Comparison of ENCODE assay signal across 8 cellular contexts in genomic region chr14:102316048-102316745, GRCh38. TPM values are rescaled to one million over a fixed set of nuclear protein-coding genes. Genes with fewer than 3 reads are reported as not detected.
DNase-seq lines count a peak whose midpoint lies in the region; ATAC-seq and TF ChIP-seq lines count a peak whose summit lies in the region.

No MANE protein-coding gene starts in this region.

- peak overlapping the region; percentile 52 for H3K9ac ChIP-seq in IMR-90 (ENCODE audit: low read depth, low read length)

- H3K27ac Mint-ChIP-seq in T-helper 2 cell treated with Interferon-gamma antibody and Interleukin-4, amounts not matched to agents 5 μg/mL and 100 μg/mL, for 36 hours = peak overlapping the region; percentile 90
- peak overlapping the region; percentile 95 for H3K27ac Mint-ChIP-seq in endothelial cell (ENCODE audit: unreplicated experiment)

- peak overlapping the region; percentile 80 for H3K14ac ChIP-seq in IMR-90 (replicated peaks; ENCODE audit: low read depth, low read length)

- H3K23ac ChIP-seq in IMR-90 (ENCODE audit: low read depth, low read length) = peak overlapping the region; percentile 58

- H2AK9ac ChIP-seq in IMR-90 (replicated peaks; ENCODE audit: low read depth, low read length, poor library complexity) = peak overlapping the region; percentile 74

- no TSS peak for BruUV-seq in IMR-90 (replicated peaks; lab: Mats Ljungman, UMichigan)

- 0 out of 3 replicates have a peak overlapping the region, but pooled peaks have one; percentile 62 for H2BK15ac ChIP-seq in IMR-90 (ENCODE audit: low read depth, low read length)

- peak overlapping the region; percentile 94 for H2AFZ ChIP-seq in IMR-90 (replicated peaks; ENCODE audit: low read length, poor library complexity)
- peak overlapping the region; percentile 91 for H2AFZ ChIP-seq in neuron (ENCODE audit: low read depth, low read length)

- H3K18ac ChIP-seq in IMR-90 (ENCODE audit: low read depth, low read length) = peak overlapping the region; percentile 67

- intact Hi-C loops in IMR-90 (cut with micrococcal nuclease) = no loop called here

- no peaks in the 10 kb centered on the region for H3K36me3 Mint-ChIP-seq in T-helper 2 cell treated with Interferon-gamma antibody and Interleukin-4, amounts not matched to agents 5 μg/mL and 100 μg/mL, for 36 hours (ENCODE audit: low read depth)
- peaks cover 7% of the 10 kb centered on the region for H3K36me3 Mint-ChIP-seq in endothelial cell (ENCODE audit: low read depth, unreplicated experiment)

- TF ChIP-seq RAD21 in IMR-90 (IDR thresholded peaks at IDR 0.05; ENCODE audit: low read length) = no peak

- no peaks in the 10 kb centered on the region for H4K20me1 ChIP-seq in IMR-90 (ENCODE audit: insufficient read depth, low read length)

- peaks cover 20% of the 10 kb centered on the region for H3K9me1 ChIP-seq in IMR-90 (ENCODE audit: insufficient read depth, low read length)

- DNase-seq in COLO668 (lab: John Stamatoyannopoulos, UW; ENCODE audit: unreplicated experiment) (peak; percentile 47), IMR-90 (peak; percentile 75), endothelial cell (ENCODE audit: low spot score) (peak; percentile 20), cerebellum (ENCODE audit: low spot score) (no peak)
- peak; percentile 39 for DNase-seq in T-helper 2 cell treated with Interferon-gamma antibody and Interleukin-4, amounts not matched to agents 5 μg/mL and 100 μg/mL, for 36 hours (ENCODE audit: low spot score)

- H3K4me1 ChIP-seq in IMR-90 (ENCODE audit: control insufficient read depth, insufficient read depth, low read length) = peaks cover 15% of the 10 kb centered on the region
- peaks cover 22% of the 10 kb centered on the region for H3K4me1 ChIP-seq in neuron (ENCODE audit: insufficient read depth, low read length)

- peak overlapping the region; percentile 49 for H3K27ac ChIP-seq in IMR-90 (ENCODE audit: insufficient read depth, low read length)

- ATAC-seq in IMR-90 (ENCODE audit: low read depth) = no peak
- ATAC-seq in GM19452 (IDR thresholded peaks at IDR 0.05; ENCODE audit: unreplicated experiment) = no peak
- no peak for ATAC-seq in GM18517 (IDR thresholded peaks at IDR 0.05; ENCODE audit: unreplicated experiment)

- TF ChIP-seq CTCF in IMR-90 (conservative IDR thresholded peaks at IDR 0.05; ENCODE audit: low read depth, low read length) (no peak), endothelial cell (IDR thresholded peaks at IDR 0.05; ENCODE audit: unreplicated experiment) (no peak)

- peak overlapping the region; percentile 50 for H4K91ac ChIP-seq in IMR-90 (ENCODE audit: insufficient read depth, low read depth, low read length)

- 0 out of 2 replicates have a peak overlapping the region, but pooled peaks have one; percentile 27 for H2AK5ac ChIP-seq in IMR-90 (ENCODE audit: low read depth, low read length)

- peak overlapping the region; percentile 81 for H3K4ac ChIP-seq in IMR-90 (ENCODE audit: low read depth, low read length)

- CTCF ChIA-PET in IMR-90 (lab: Yijun Ruan, JAX) = interaction anchor here (0.6 kb wide), 3 partner anchors 98 to 625 kb away, joined by 3 read pairs; no protein-coding TSS in a partner anchor

- peaks cover 13 to 24% of the 10 kb centered on the region in 2 experiments; a peak in 3 of 4 replicates for H3K79me1 ChIP-seq in IMR-90 (ENCODE audit: low read depth in 1 of 2, low read length in 2 of 2)

- 24% methylated on average over 5 of the region's 14 CpGs; no CpG with 5 or more reads in 1 of the 2 experiments for WGBS in IMR-90 (ENCODE audit: extremely low coverage in 2 of 2, insufficient read length in 1 of 2), 2 experiments

- H3K4me3 ChIP-seq in IMR-90 (ENCODE audit: insufficient read depth, low read depth, low read length) = peak overlapping the region; percentile 45
- H3K4me3 ChIP-seq in neuron (ENCODE audit: low read length) = peak overlapping the region; percentile 92

- H2BK120ac ChIP-seq in IMR-90 (ENCODE audit: low read depth, low read length) = peak overlapping the region; percentile 59

- peak overlapping the region; percentile 49 for H3K56ac ChIP-seq in IMR-90 (ENCODE audit: extremely low read depth, insufficient read depth, low read length)

- H3K36me3 ChIP-seq in IMR-90 (ENCODE audit: control insufficient read depth, insufficient read depth, low read length) (no peaks in the 10 kb centered on the region), neuron (ENCODE audit: insufficient read depth, low read length) (no peaks in the 10 kb centered on the region)

- peak overlapping the region; percentile 92 for H3K4me2 ChIP-seq in IMR-90 (ENCODE audit: low read depth, low read length)

- H3K4me3 Mint-ChIP-seq in T-helper 2 cell treated with Interferon-gamma antibody and Interleukin-4, amounts not matched to agents 5 μg/mL and 100 μg/mL, for 36 hours = peak overlapping the region; percentile 95
- H3K4me3 Mint-ChIP-seq in endothelial cell (ENCODE audit: unreplicated experiment) = peak overlapping the region; percentile 94

- no peaks in the 10 kb centered on the region for H3K27me3 Mint-ChIP-seq in T-helper 2 cell treated with Interferon-gamma antibody and Interleukin-4, amounts not matched to agents 5 μg/mL and 100 μg/mL, for 36 hours (ENCODE audit: low read depth)
- peaks cover 21% of the 10 kb centered on the region for H3K27me3 Mint-ChIP-seq in endothelial cell (ENCODE audit: unreplicated experiment)

- POLR2A ChIA-PET in IMR-90 (lab: Charles Lee; ENCODE audit: unreplicated experiment) = interaction anchor here (0.6 kb wide), 1 partner anchor 38 kb away, joined by 3 read pairs; no protein-coding TSS in a partner anchor

- peak overlapping the region; percentile 62 for H4K5ac ChIP-seq in IMR-90 (ENCODE audit: low read depth, low read length)

- H3K9me3 ChIP-seq in IMR-90 (ENCODE audit: control insufficient read depth, insufficient read depth, low read length) (no peaks in the 10 kb centered on the region), neuron (ENCODE audit: low read length) (no peaks in the 10 kb centered on the region)

- H3K4me1 Mint-ChIP-seq in T-helper 2 cell treated with Interferon-gamma antibody and Interleukin-4, amounts not matched to agents 5 μg/mL and 100 μg/mL, for 36 hours (ENCODE audit: low read depth) = peaks cover 47% of the 10 kb centered on the region
- peaks cover 12% of the 10 kb centered on the region for H3K4me1 Mint-ChIP-seq in endothelial cell (ENCODE audit: unreplicated experiment)

- peak overlapping the region; percentile 30 to 91; a peak in 3 of 4 replicates for H4K8ac ChIP-seq in IMR-90 (ENCODE audit: low read depth in 2 of 2, low read length in 2 of 2)

- peak overlapping the region; percentile 9; the same call in 1 of the 2 replicates for H2BK20ac ChIP-seq in IMR-90 (ENCODE audit: low read depth, low read length)

- TF ChIP-seq POLR2A in IMR-90 (IDR thresholded peaks at IDR 0.05; ENCODE audit: low read depth, low read length) = no peak

- H3K9me3 Mint-ChIP-seq in T-helper 2 cell treated with Interferon-gamma antibody and Interleukin-4, amounts not matched to agents 5 μg/mL and 100 μg/mL, for 36 hours = no peaks in the 10 kb centered on the region
- no peaks in the 10 kb centered on the region for H3K9me3 Mint-ChIP-seq in endothelial cell (ENCODE audit: unreplicated experiment)

- dilution Hi-C loops in IMR-90 (cut with HindIII; ENCODE audit: low sequenced_read_pairs, unreplicated experiment) = no loop called here

- H3K27me3 ChIP-seq in IMR-90 (ENCODE audit: control insufficient read depth, insufficient read depth, low read length) = no peaks in the 10 kb centered on the region
- no peaks in the 10 kb centered on the region for H3K27me3 ChIP-seq in neuron (ENCODE audit: insufficient read depth, low read length)

- in situ Hi-C loops in IMR-90 (cut with MboI; ENCODE audit: low sequenced_read_pairs) = loop anchor here (10.0 to 25.0 kb wide), 4 partner anchors 171 to 554 kb away; partner anchors contain the start of genes DYNC1H1, HSP90AA1 and PPP2R5C

- H2BK5ac ChIP-seq in IMR-90 (ENCODE audit: low read depth, low read length, poor library complexity, severe bottlenecking) = peak overlapping the region; percentile 66

TF ChIP-seq in IMR-90, 13 proteins besides CTCF, POLR2A, EP300 and RAD21:
- TF ChIP-seq MXI1 (IDR thresholded peaks at IDR 0.05; ENCODE audit: borderline replicate concordance, low read depth, low read length) (no peak), MAFK (IDR thresholded peaks at IDR 0.05; ENCODE audit: low read depth, low read length) (no peak), MAZ (IDR thresholded peaks at IDR 0.05; ENCODE audit: borderline replicate concordance, low read depth, low read length) (no peak), RCOR1 (IDR thresholded peaks at IDR 0.05; ENCODE audit: insufficient replicate concordance, low read length) (no peak), CEBPB (IDR thresholded peaks at IDR 0.05; ENCODE audit: low read depth, low read length) (no peak), CHD1 (IDR thresholded peaks at IDR 0.05; ENCODE audit: low read depth, low read length) (no peak), SMC3 (IDR thresholded peaks at IDR 0.05; ENCODE audit: low read depth, low read length) (no peak), FOS (IDR thresholded peaks at IDR 0.05; ENCODE audit: low read depth, low read length) (no peak), BHLHE40 (IDR thresholded peaks at IDR 0.05; ENCODE audit: low read depth, low read length) (no peak)

RNA-seq across cellular contexts. Expression of gene ZNF839, which starts 3.3 kb away (rescaled TPM):
- 5.7 and 6.4 TPM in 2 replicates for total RNA-seq in IMR-90 (2012; rRNA removed)
- polyA plus RNA-seq in IMR-90 (2012; rRNA removed) = 9.8 and 10.7 TPM in 2 replicates
- polyA plus RNA-seq in IMR-90 (2012; cell fraction: cytosol; rRNA removed) = 4.8 and 5.5 TPM in 2 replicates
- polyA plus RNA-seq in IMR-90 (2012; cell fraction: nucleus; rRNA removed; ENCODE audit: low replicate concordance) = 42.8 and 49.8 TPM in 2 replicates
- total RNA-seq in endothelial cell (ENCODE audit: unreplicated experiment) = 18.5 TPM
- 13.2 TPM for total RNA-seq in cerebellum

RNA-seq across cellular contexts. Expression of gene MOK, which starts 11.2 kb away (rescaled TPM):
- total RNA-seq in IMR-90 (2012; rRNA removed) (16.8 and 24.4 TPM in 2 replicates), endothelial cell (ENCODE audit: unreplicated experiment) (5.8 TPM), cerebellum (31.2 TPM)
- polyA plus RNA-seq in IMR-90 (2012; rRNA removed) = 48.1 and 48.5 TPM in 2 replicates
- 22.5 and 28.2 TPM in 2 replicates for polyA plus RNA-seq in IMR-90 (2012; cell fraction: cytosol; rRNA removed)
- polyA plus RNA-seq in IMR-90 (2012; cell fraction: nucleus; rRNA removed; ENCODE audit: low replicate concordance) = 188 and 260 TPM in 2 replicates

RNA-seq across cellular contexts. Expression of gene CINP, which starts 46.5 kb away (rescaled TPM):
- 41.9 and 55.3 TPM in 2 replicates for total RNA-seq in IMR-90 (2012; rRNA removed)
- polyA plus RNA-seq in IMR-90 (2012; rRNA removed) = 53.2 and 56.4 TPM in 2 replicates
- polyA plus RNA-seq in IMR-90 (2012; cell fraction: cytosol; rRNA removed) = 29.3 and 37.8 TPM in 2 replicates
- polyA plus RNA-seq in IMR-90 (2012; cell fraction: nucleus; rRNA removed; ENCODE audit: low replicate concordance) = 10.9 and 21.3 TPM in 2 replicates
- total RNA-seq in endothelial cell (ENCODE audit: unreplicated experiment) = 26.1 TPM
- 21.3 TPM for total RNA-seq in cerebellum

RNA-seq across cellular contexts. Expression of gene TECPR2, which starts 46.5 kb away (rescaled TPM):
- total RNA-seq in IMR-90 (2012; rRNA removed) (10.3 and 11.7 TPM in 2 replicates), endothelial cell (ENCODE audit: unreplicated experiment) (28.9 TPM), cerebellum (12.8 TPM)
- polyA plus RNA-seq in IMR-90 (2012; rRNA removed) = 9.5 TPM in 2 replicates
- polyA plus RNA-seq in IMR-90 (2012; cell fraction: cytosol; rRNA removed) = 5.8 and 11.5 TPM in 2 replicates
- 10.1 and 26.3 TPM in 2 replicates for polyA plus RNA-seq in IMR-90 (2012; cell fraction: nucleus; rRNA removed; ENCODE audit: low replicate concordance)
